Comparison of ENCODE assay signal across 24 cellular contexts in the genomic region with DNA sequence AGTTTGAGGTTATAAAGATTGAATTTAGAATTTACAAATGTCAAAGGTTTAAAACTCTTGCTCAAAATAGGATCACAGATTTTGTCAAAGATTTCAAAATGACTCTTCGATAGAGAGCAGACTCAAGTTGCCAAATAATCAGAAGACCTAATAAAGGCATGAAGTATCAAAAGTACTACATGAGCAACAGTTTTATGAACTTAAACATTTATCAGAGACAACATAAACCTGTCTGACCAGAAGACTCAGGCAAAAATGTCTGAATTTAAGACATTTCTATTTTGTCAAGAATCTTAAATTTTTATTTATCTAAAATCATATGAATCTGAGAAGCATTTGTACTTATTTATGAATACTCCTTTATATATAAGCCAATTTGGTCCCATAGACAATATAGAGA.
"Had no signal": no experiment of that assay in that cellular context is flagged by ENCODE, and none has a peak within 500 bp of the region (broad histone marks: within the 10 kb centered on the region; RNA-seq: fewer than 3 reads in every experiment).

No MANE protein-coding gene starts in this region.

- H3K4me1 Mint-ChIP-seq: endodermal cell, memory B cell had no signal

- H3K4me3 Mint-ChIP-seq: dendritic cell treated with granulocyte-macrophage colony-stimulating factor and Interleukin-4, amounts not matched to agents 40 ng/mL and 50 ng/mL, for 4 days; effector memory CD8-positive, alpha-beta T cell; endodermal cell; memory B cell had no signal

- H3K36me3 ChIP-seq: colonic mucosa, esophagus squamous epithelium, gastrocnemius medialis, heart right ventricle, left lung, lower lobe of right lung had no signal

- H3K27ac Mint-ChIP-seq: dendritic cell treated with granulocyte-macrophage colony-stimulating factor and Interleukin-4, amounts not matched to agents 40 ng/mL and 50 ng/mL, for 4 days; effector memory CD8-positive, alpha-beta T cell; endodermal cell; memory B cell had no signal

- H3K9me3 ChIP-seq: colonic mucosa had no signal

- ATAC-seq: effector memory CD8-positive, alpha-beta T cell; esophagus mucosa; gastrocnemius medialis; heart right ventricle; left cardiac atrium; left lung; left ventricle myocardium superior; lower lobe of right lung had no signal

- DNase-seq: colonic mucosa; cortex of kidney; effector CD8-positive, alpha-beta T cell; effector memory CD8-positive, alpha-beta T cell; endodermal cell; erythroblast; esophagus squamous epithelium; foreskin fibroblast; foreskin melanocyte; gastrocnemius medialis; glutamatergic neuron; head of caudate nucleus; heart right ventricle; hippocampal formation; left cardiac atrium; left lung; left ventricle myocardium superior; lower lobe of right lung; mesendoderm; midbrain had no signal

- H3K27me3 ChIP-seq: colonic mucosa, esophagus squamous epithelium had no signal

- H3K27ac ChIP-seq: colonic mucosa, epithelial cell of prostate, esophagus squamous epithelium, gastrocnemius medialis, heart right ventricle, left lung, lower lobe of right lung had no signal

- H3K4me3 ChIP-seq: colonic mucosa, esophagus squamous epithelium, gastrocnemius medialis, heart right ventricle, left lung, lower lobe of right lung had no signal

- H3K27me3 Mint-ChIP-seq: dendritic cell treated with granulocyte-macrophage colony-stimulating factor and Interleukin-4, amounts not matched to agents 40 ng/mL and 50 ng/mL, for 4 days; memory B cell had no signal

- H3K4me1 ChIP-seq: colonic mucosa, heart right ventricle, left lung, lower lobe of right lung had no signal
